28 cellular contexts compared by ENCODE assay signal in genomic region chr3:136694321-136694720, GRCh38. TPM values are rescaled to one million over a fixed set of nuclear protein-coding genes. Genes with fewer than 3 reads are reported as not detected.
DNase-seq lines count a peak whose midpoint lies in the region; ATAC-seq lines count a peak whose summit lies in the region.
"Had no signal": no experiment of that assay in that cellular context is flagged by ENCODE, and none has a peak within 500 bp of the region (broad histone marks: within the 10 kb centered on the region; RNA-seq: fewer than 3 reads in every experiment).

No MANE protein-coding gene starts in this region.

- no peak for DNase-seq in activated naive CD4-positive, alpha-beta T cell treated with anti-CD3 and anti-CD28 coated beads, Interleukin-2, amount 10 ng/mL, durations not matched to agents 7 days and 5 days
- DNase-seq in activated naive CD4-positive, alpha-beta T cell treated with Interleukin-2 at 50 U/mL for 16 hours = no peak
- DNase-seq in NCI-H226 (peak; percentile 4), NOMO-1 (lab: John Stamatoyannopoulos, UW; ENCODE audit: unreplicated experiment in 2 of 2) (no peak)
- no peak for DNase-seq in activated naive CD8-positive, alpha-beta T cell treated with anti-CD3 and anti-CD28 coated beads, Interleukin-2, amount 50 U/mL, for 24 hours
- DNase-seq in natural killer cell treated with Interleukin-12 subunit alpha and Interleukin-12 subunit beta and Interleukin-15 and Interleukin-18, amount 100 ng/mL, for 72 hours (ENCODE audit: low spot score) = no peak
- no peak for DNase-seq in stimulated activated CD4-positive, alpha-beta T cell treated with anti-CD3 and anti-CD28 coated beads, Interleukin-15, amount 100 ng/mL, for 24 hours
- DNase-seq: activated CD4-positive, alpha-beta T cell treated with anti-CD3 and anti-CD28 coated beads, Interleukin-2, amount 50 U/mL, for 4 hours; activated CD4-positive, CD25-positive, alpha-beta regulatory T cell; AML-193; amygdala; brain microvascular endothelial cell; GM23248; lower lobe of right lung; midbrain; NCI-H146; NCI-H2107; NCI-H446 treated with DMSO at 0.1 percent for 48 hours; NCI-H774; occipital lobe; psoas muscle; SJCRH30; stimulated activated CD4-positive, alpha-beta T cell treated with anti-CD3 and anti-CD28 coated beads, Interleukin-12 subunit alpha, Interleukin-12 subunit beta, amount 100 ng/mL, for 4 hours; stimulated activated CD4-positive, alpha-beta T cell treated with anti-CD3 and anti-CD28 coated beads, Interleukin-4, amount 100 ng/mL, for 1 hour had no signal

- H3K9me3 Mint-ChIP-seq in activated naive CD4-positive, alpha-beta T cell treated with anti-CD3 and anti-CD28 coated beads, Interleukin-2, amount 10 ng/mL, durations not matched to agents 7 days and 5 days = peaks cover 52% of the 10 kb centered on the region
- H3K9me3 Mint-ChIP-seq in activated naive CD8-positive, alpha-beta T cell treated with anti-CD3 and anti-CD28 coated beads, Interleukin-2, amount 50 U/mL, for 24 hours = peaks cover 53% of the 10 kb centered on the region
- H3K9me3 Mint-ChIP-seq in natural killer cell treated with Interleukin-12 subunit alpha and Interleukin-12 subunit beta and Interleukin-15 and Interleukin-18, amount 100 ng/mL, for 72 hours = no peaks in the 10 kb centered on the region

- H3K27ac Mint-ChIP-seq in activated naive CD4-positive, alpha-beta T cell treated with anti-CD3 and anti-CD28 coated beads, Interleukin-2, amount 10 ng/mL, durations not matched to agents 7 days and 5 days = peak overlapping the region; percentile 33
- H3K27ac Mint-ChIP-seq in activated naive CD8-positive, alpha-beta T cell treated with anti-CD3 and anti-CD28 coated beads, Interleukin-2, amount 50 U/mL, for 24 hours = no peak overlapping the region
- peak overlapping the region; percentile 78 to 95 for H3K27ac Mint-ChIP-seq in natural killer cell treated with Interleukin-12 subunit alpha and Interleukin-12 subunit beta and Interleukin-15 and Interleukin-18, amount 100 ng/mL, for 72 hours

- ATAC-seq in activated naive CD8-positive, alpha-beta T cell treated with anti-CD3 and anti-CD28 coated beads, Interleukin-2, amount 50 U/mL, for 24 hours = peak; percentile 7
- peak; percentile 76 to 80 for ATAC-seq in natural killer cell treated with Interleukin-12 subunit alpha and Interleukin-12 subunit beta and Interleukin-15 and Interleukin-18, amount 100 ng/mL, for 72 hours
- ATAC-seq in HG03039 (IDR thresholded peaks at IDR 0.05; ENCODE audit: unreplicated experiment) = no peak
- ATAC-seq: gastroesophageal sphincter; lower lobe of right lung; naive thymus-derived CD8-positive, alpha-beta T cell; psoas muscle; sciatic nerve had no signal

- peaks cover 67% of the 10 kb centered on the region for H3K36me3 Mint-ChIP-seq in activated naive CD4-positive, alpha-beta T cell treated with anti-CD3 and anti-CD28 coated beads, Interleukin-2, amount 10 ng/mL, durations not matched to agents 7 days and 5 days
- peaks cover 61% of the 10 kb centered on the region for H3K36me3 Mint-ChIP-seq in activated naive CD8-positive, alpha-beta T cell treated with anti-CD3 and anti-CD28 coated beads, Interleukin-2, amount 50 U/mL, for 24 hours (ENCODE audit: low read depth)
- peaks cover 32% of the 10 kb centered on the region for H3K36me3 Mint-ChIP-seq in natural killer cell treated with Interleukin-12 subunit alpha and Interleukin-12 subunit beta and Interleukin-15 and Interleukin-18, amount 100 ng/mL, for 72 hours

- H3K27me3 Mint-ChIP-seq in activated naive CD4-positive, alpha-beta T cell treated with anti-CD3 and anti-CD28 coated beads, Interleukin-2, amount 10 ng/mL, durations not matched to agents 7 days and 5 days = no peaks in the 10 kb centered on the region
- no peaks in the 10 kb centered on the region for H3K27me3 Mint-ChIP-seq in activated naive CD8-positive, alpha-beta T cell treated with anti-CD3 and anti-CD28 coated beads, Interleukin-2, amount 50 U/mL, for 24 hours
- no peaks in the 10 kb centered on the region for H3K27me3 Mint-ChIP-seq in natural killer cell treated with Interleukin-12 subunit alpha and Interleukin-12 subunit beta and Interleukin-15 and Interleukin-18, amount 100 ng/mL, for 72 hours
- H3K27me3 Mint-ChIP-seq: naive thymus-derived CD8-positive, alpha-beta T cell had no signal

- H3K4me3 Mint-ChIP-seq in activated naive CD4-positive, alpha-beta T cell treated with anti-CD3 and anti-CD28 coated beads, Interleukin-2, amount 10 ng/mL, durations not matched to agents 7 days and 5 days = no peak overlapping the region
- H3K4me3 Mint-ChIP-seq in activated naive CD8-positive, alpha-beta T cell treated with anti-CD3 and anti-CD28 coated beads, Interleukin-2, amount 50 U/mL, for 24 hours = no peak overlapping the region
- peak overlapping the region; percentile 86 for H3K4me3 Mint-ChIP-seq in natural killer cell treated with Interleukin-12 subunit alpha and Interleukin-12 subunit beta and Interleukin-15 and Interleukin-18, amount 100 ng/mL, for 72 hours

- CTCF ChIA-PET in activated naive CD4-positive, alpha-beta T cell treated with anti-CD3 and anti-CD28 coated beads, Interleukin-2, amount 10 ng/mL, durations not matched to agents 7 days and 5 days (lab: Charles Lee) = interaction anchor here (0.6 kb wide), 1 partner anchor 1167 kb away, joined by 3 read pairs; no protein-coding TSS in a partner anchor

- H3K4me1 Mint-ChIP-seq in activated naive CD4-positive, alpha-beta T cell treated with anti-CD3 and anti-CD28 coated beads, Interleukin-2, amount 10 ng/mL, durations not matched to agents 7 days and 5 days = peaks cover 16% of the 10 kb centered on the region
- H3K4me1 Mint-ChIP-seq in activated naive CD8-positive, alpha-beta T cell treated with anti-CD3 and anti-CD28 coated beads, Interleukin-2, amount 50 U/mL, for 24 hours = peaks cover 50% of the 10 kb centered on the region
- peaks cover 61 to 74% of the 10 kb centered on the region in 2 donors for H3K4me1 Mint-ChIP-seq in natural killer cell treated with Interleukin-12 subunit alpha and Interleukin-12 subunit beta and Interleukin-15 and Interleukin-18, amount 100 ng/mL, for 72 hours (ENCODE audit: low read depth in 2 of 2)

RNA-seq across cellular contexts. Expression of gene STAG1, which starts 57.9 kb away (rescaled TPM):
- 10 to 100 TPM; 48.7 to 88.7 TPM for total RNA-seq in natural killer cell treated with Interleukin-12 subunit alpha and Interleukin-12 subunit beta and Interleukin-15 and Interleukin-18, amount 100 ng/mL, for 72 hours
